ENCODE assay signal across 8 cellular contexts in genomic region chr1:84506002-84506728, GRCh38. TPM values are rescaled to one million over a fixed set of nuclear protein-coding genes. Genes with fewer than 3 reads are reported as not detected.
A peak's percentile ranks its signal among the peaks of the same experiment; 100 is the strongest.
DNase-seq lines count a peak whose midpoint lies in the region; ATAC-seq and TF ChIP-seq lines count a peak whose summit lies in the region.

Gene GNG5 (minus strand): TSS chr1:84506581. CDS start chr1:84506091, 490 bp downstream.
A gene with protein sequence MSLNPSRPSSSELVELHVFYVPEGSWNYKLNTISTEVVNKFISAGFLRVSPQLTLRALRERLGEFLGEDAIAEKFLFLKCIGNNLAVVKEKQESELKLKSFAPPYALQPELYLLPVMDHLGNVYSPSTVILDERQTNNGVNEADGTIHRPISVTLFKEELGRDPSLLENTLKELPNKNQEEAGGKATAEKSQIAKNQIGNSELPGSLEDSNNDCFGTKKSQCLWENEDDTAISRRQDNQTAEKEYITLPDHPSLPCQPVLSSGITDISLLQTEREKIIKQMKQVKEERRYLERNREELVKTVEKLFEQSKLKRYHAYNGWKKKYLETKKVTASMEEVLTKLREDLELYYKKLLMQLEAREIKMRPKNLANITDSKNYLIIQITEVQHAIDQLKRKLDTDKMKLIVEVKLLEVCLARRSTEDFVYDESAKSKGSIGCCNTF (plus strand): TSS chr1:84506386. CDS start chr1:84516360, 9,974 bp downstream.

- H3K4me3 Mint-ChIP-seq in activated naive CD4-positive, alpha-beta T cell treated with anti-CD3 and anti-CD28 coated beads, Interleukin-2, amount 50 U/mL, for 24 hours: peak within 1 kb of the TSS; percentile 96

- H3K27me3 ChIP-seq in GM06990 (replicated peaks; ENCODE audit: control insufficient read depth, insufficient read depth, low read length): no peaks in the 10 kb centered on the region
- H3K27me3 ChIP-seq in testis: no peaks in the 10 kb centered on the region

- peak within 1 kb of the TSS; percentile 89 for H3K4me3 ChIP-seq in GM06990 (replicated peaks; ENCODE audit: low read depth, low read length)
- H3K4me3 ChIP-seq in NB4 (ENCODE audit: low read depth, low read length): peak within 1 kb of the TSS; percentile 96
- peak within 1 kb of the TSS; percentile 63 to 90 for H3K4me3 ChIP-seq in testis

- peak; percentile 98 for DNase-seq in GM06990 (ENCODE audit: extremely low read depth, insufficient read length)
- DNase-seq in NB4 (ENCODE audit: low read depth): peak; percentile 97
- DNase-seq in SK-N-DZ (ENCODE audit: low spot score): peak; percentile 93
- DNase-seq in glomerular visceral epithelial cell (ENCODE audit: extremely low spot score): peak; percentile 98
- peak; percentile 95 for DNase-seq in omental fat pad (ENCODE audit: low spot score)
- DNase-seq in testis: peak; percentile 99

- no peaks in the 10 kb centered on the region; the same call in 1 of the 2 replicates for H3K36me3 ChIP-seq in GM06990 (ENCODE audit: control insufficient read depth, insufficient read depth, low read length)
- no peaks in the 10 kb centered on the region for H3K36me3 ChIP-seq in testis (ENCODE audit: low read depth, missing control alignments)

- H3K4me1 ChIP-seq in testis: peaks cover 21% of the 10 kb centered on the region

- intact Hi-C loops in testis (cut with DNase I; ENCODE audit: low total_unique reads): no loop called here

- H3K27me3 Mint-ChIP-seq in activated naive CD4-positive, alpha-beta T cell treated with anti-CD3 and anti-CD28 coated beads, Interleukin-2, amount 50 U/mL, for 24 hours: no peaks in the 10 kb centered on the region

- WGBS in testis, 2 donors: 0% methylated on average over 21 to 55 of the region's 60 CpGs

- ATAC-seq in HG02571 (IDR thresholded peaks at IDR 0.05; ENCODE audit: unreplicated experiment) (peak; percentile 84), omental fat pad (ENCODE audit: low FRiP score) (peak; percentile 97)

- H3K36me3 Mint-ChIP-seq in activated naive CD4-positive, alpha-beta T cell treated with anti-CD3 and anti-CD28 coated beads, Interleukin-2, amount 50 U/mL, for 24 hours: peaks cover 18% of the 10 kb centered on the region

- no peak for TF ChIP-seq CTCF in GM06990 (IDR thresholded peaks at IDR 0.05; ENCODE audit: insufficient read depth, low read length, poor library complexity, severe bottlenecking)
- no peak for TF ChIP-seq CTCF in NB4 (IDR thresholded peaks at IDR 0.05; ENCODE audit: low read depth, low read length)
- TF ChIP-seq CTCF in omental fat pad (IDR thresholded peaks at IDR 0.05): no peak
- TF ChIP-seq CTCF in testis (IDR thresholded peaks at IDR 0.05): no peak

- peak; percentile 52 for TF ChIP-seq POLR2A in NB4 (IDR thresholded peaks at IDR 0.05; ENCODE audit: extremely low read depth, insufficient read length)
- TF ChIP-seq POLR2A in testis (IDR thresholded peaks at IDR 0.05): peak; percentile 22

- peak within 1 kb of the TSS; percentile 99 for H3K27ac Mint-ChIP-seq in activated naive CD4-positive, alpha-beta T cell treated with anti-CD3 and anti-CD28 coated beads, Interleukin-2, amount 50 U/mL, for 24 hours

- no peaks in the 10 kb centered on the region for H3K9me3 ChIP-seq in testis

- H3K27ac ChIP-seq in testis: peak within 1 kb of the TSS; percentile 88 to 98

- peaks cover 50% of the 10 kb centered on the region for H3K4me1 Mint-ChIP-seq in activated naive CD4-positive, alpha-beta T cell treated with anti-CD3 and anti-CD28 coated beads, Interleukin-2, amount 50 U/mL, for 24 hours

- H3K9me3 Mint-ChIP-seq in activated naive CD4-positive, alpha-beta T cell treated with anti-CD3 and anti-CD28 coated beads, Interleukin-2, amount 50 U/mL, for 24 hours: peaks cover 6% of the 10 kb centered on the region

RNA-seq across cellular contexts. Expression of gene GNG5, which starts in this region (rescaled TPM):
- 36.8 and 46.1 TPM in 2 replicates for polyA plus RNA-seq in SK-N-DZ (2014; cell fraction: cytosol; rRNA removed)
- 31.9 and 48.6 TPM in 2 replicates for polyA plus RNA-seq in SK-N-DZ (2014; cell fraction: nucleus; rRNA removed)
- total RNA-seq in omental fat pad (10 to 100 TPM; 58.3 to 89.2 (median 74.3) TPM), testis (100 to 1,000 TPM; 113 to 143 TPM)
- 193 TPM for polyA plus RNA-seq in testis (ENCODE audit: insufficient read depth, low read depth, low replicate concordance)

RNA-seq across cellular contexts. Expression of the second gene that starts in this region (rescaled TPM):
- not detected in 2 replicates for polyA plus RNA-seq in SK-N-DZ (2014; cell fraction: cytosol; rRNA removed)
- polyA plus RNA-seq in SK-N-DZ (2014; cell fraction: nucleus; rRNA removed): 6.2 TPM in 1 of 2 replicates, not detected in the other
- total RNA-seq in omental fat pad (1 to 10 TPM in 3 of 4 donors, under 1 TPM in 1; 0.31 to 7.9 (median 3.1) TPM), testis (10 to 100 TPM in 1 of 2 donors, 1 to 10 TPM in 1; 7.1 to 17.6 TPM)
- 6.0 TPM for polyA plus RNA-seq in testis (ENCODE audit: insufficient read depth, low read depth, low replicate concordance)

Comparison
In these comparisons a context has a peak if more than half of its experiments do, and no peak if none do; other contexts are left out.
1. Peak in every context shown above with its lines: DNase-seq, ATAC-seq, H3K4me3 ChIP-seq and H3K27ac ChIP-seq.